In genomic region chr5:173016069-173016455, GRCh38 we compare ENCODE assay signal across 10 cellular contexts. TPM values are rescaled to one million over a fixed set of nuclear protein-coding genes. Genes with fewer than 3 reads are reported as not detected.
DNase-seq lines count a peak whose midpoint lies in the region; ATAC-seq and TF ChIP-seq lines count a peak whose summit lies in the region.
"Had no signal": no experiment of that assay in that cellular context is flagged by ENCODE, and none has a peak within 500 bp of the region (broad histone marks: within the 10 kb centered on the region; RNA-seq: fewer than 3 reads in every experiment).

No MANE protein-coding gene starts in this region.

- POLR2A ChIA-PET in naive thymus-derived CD4-positive, alpha-beta T cell (lab: Charles Lee): interaction anchor here (0.7 to 2.6 kb wide), 2 partner anchors 18 to 41 kb away, joined by 3 to 8 read pairs; no protein-coding TSS in a partner anchor

- intact Hi-C loops in heart left ventricle (cut with DNase I): loop anchor here in 3 of 10 donors (5.0 to 10.0 kb wide), 2 partner anchors 41 to 129 kb away; partner anchors contain the start of genes BNIP1 (in 2 of the 3) and CREBRF (in 1 of the 3)
- intact Hi-C loops in Right ventricle myocardium superior (cut with DNase I): loop anchor here (10.0 kb wide), 1 partner anchor 129 kb away; the partner anchor contains the start of gene BNIP1
- intact Hi-C loops in naive thymus-derived CD4-positive, alpha-beta T cell (cut with micrococcal nuclease): no loop called here

- no peaks in the 10 kb centered on the region for H3K9me3 Mint-ChIP-seq in naive thymus-derived CD4-positive, alpha-beta T cell

- H3K9me3 ChIP-seq in heart left ventricle (no peaks in the 10 kb centered on the region), upper lobe of left lung (no peaks in the 10 kb centered on the region)
- H3K9me3 ChIP-seq in naive thymus-derived CD4-positive, alpha-beta T cell (ENCODE audit: control insufficient read depth in 2 of 3, low read length in 3 of 3): no peaks in the 10 kb centered on the region

- CTCF ChIA-PET in naive thymus-derived CD4-positive, alpha-beta T cell (lab: Charles Lee): interaction anchor here (0.7 kb wide), 1 partner anchor 9 kb away, joined by 3 read pairs; no protein-coding TSS in a partner anchor

- H3K36me3 Mint-ChIP-seq in naive thymus-derived CD4-positive, alpha-beta T cell: peaks cover 10 to 34% (median 16%) of the 10 kb centered on the region in 5 donors

- no peak for TF ChIP-seq EP300 in upper lobe of left lung (IDR thresholded peaks at IDR 0.05)

- TF ChIP-seq POLR2A in heart left ventricle (IDR thresholded peaks at IDR 0.05) (no peak), upper lobe of left lung (IDR thresholded peaks at IDR 0.05) (no peak)

- H3K27ac Mint-ChIP-seq in naive thymus-derived CD4-positive, alpha-beta T cell: peak overlapping the region; percentile 44 to 87 (median 67)

- H3K36me3 ChIP-seq in heart left ventricle (peaks cover 0 to 11% (median 6%) of the 10 kb centered on the region in 9 donors), upper lobe of left lung (peaks cover 5 to 10% (median 8%) of the 10 kb centered on the region in 4 donors)
- H3K36me3 ChIP-seq in naive thymus-derived CD4-positive, alpha-beta T cell (ENCODE audit: control insufficient read depth in 2 of 3, insufficient read depth in 3 of 3, low read length in 3 of 3): peaks cover 0 to 21% (median 4%) of the 10 kb centered on the region in 3 experiments

- TF ChIP-seq CTCF in heart left ventricle (IDR thresholded peaks at IDR 0.05) (no peak), upper lobe of left lung (IDR thresholded peaks at IDR 0.05) (no peak)

- DNase-seq in heart left ventricle: no peak
- no peak for DNase-seq in Right ventricle myocardium superior
- DNase-seq in naive thymus-derived CD4-positive, alpha-beta T cell: no peak
- DNase-seq in upper lobe of left lung: no peak
- no peak for DNase-seq in EL
- DNase-seq in mucosa of gallbladder (ENCODE audit: low spot score): no peak
- no peak for DNase-seq in NCI-H1436 treated with DMSO at 0.1 percent for 48 hours (lab: John Stamatoyannopoulos, UW)
- DNase-seq: activated CD4-positive, CD25-positive, alpha-beta regulatory T cell treated with anti-CD3 and anti-CD28 coated beads, Interleukin-2, amount 50 U/mL, for 72 hours; NCI-H774 had no signal

- H3K27ac ChIP-seq in heart left ventricle (peak overlapping the region; percentile 33 to 88 (median 75)), cingulate gyrus (ENCODE audit: low read depth, low read length) (peak overlapping the region; percentile 22), upper lobe of left lung (peak overlapping the region; percentile 54 to 86 (median 75))
- H3K27ac ChIP-seq in naive thymus-derived CD4-positive, alpha-beta T cell (ENCODE audit: low read depth, low read length): no peak overlapping the region

- H3K4me1 ChIP-seq in heart left ventricle (peaks cover 5 to 86% (median 33%) of the 10 kb centered on the region in 12 donors), upper lobe of left lung (peaks cover 47 to 69% (median 61%) of the 10 kb centered on the region in 4 donors)
- no peaks in the 10 kb centered on the region for H3K4me1 ChIP-seq in naive thymus-derived CD4-positive, alpha-beta T cell (ENCODE audit: control insufficient read depth in 2 of 2, insufficient read depth in 2 of 2, low read length in 2 of 2)

- no peaks in the 10 kb centered on the region for H3K27me3 Mint-ChIP-seq in naive thymus-derived CD4-positive, alpha-beta T cell

- H3K4me3 ChIP-seq in heart left ventricle (peak overlapping the region in 3 of 12 donors; percentile 2 to 17 (median 2)), upper lobe of left lung (no peak overlapping the region)
- no peak overlapping the region for H3K4me3 ChIP-seq in naive thymus-derived CD4-positive, alpha-beta T cell (ENCODE audit: low read length)

- no peak for ATAC-seq in heart left ventricle
- ATAC-seq in Right ventricle myocardium superior (ENCODE audit: poor library complexity): no peak
- ATAC-seq in naive thymus-derived CD4-positive, alpha-beta T cell: no peak
- ATAC-seq in upper lobe of left lung (ENCODE audit: low FRiP score in 2 of 2): no peak

- H3K4me3 Mint-ChIP-seq in naive thymus-derived CD4-positive, alpha-beta T cell: no peak overlapping the region

- 85 to 94% (median 92%) methylated on average over 5 to 6 of the region's 6 CpGs for WGBS in heart left ventricle, 4 donors
- 96 to 98% methylated on average over 6 of the region's 6 CpGs for WGBS in upper lobe of left lung, 2 donors

- H3K27me3 ChIP-seq in heart left ventricle (no peaks in the 10 kb centered on the region), upper lobe of left lung (no peaks in the 10 kb centered on the region)
- H3K27me3 ChIP-seq in naive thymus-derived CD4-positive, alpha-beta T cell (ENCODE audit: control insufficient read depth in 2 of 2, insufficient read depth in 2 of 2, low read length in 2 of 2): no peaks in the 10 kb centered on the region

- H3K4me1 Mint-ChIP-seq in naive thymus-derived CD4-positive, alpha-beta T cell: peaks cover 20 to 73% (median 60%) of the 10 kb centered on the region in 7 donors

RNA-seq across cellular contexts. Expression of gene ATP6V0E1, which starts 32.5 kb away (rescaled TPM):
- total RNA-seq in heart left ventricle: 100 to 1,000 TPM; 127 to 225 (median 196) TPM
- 100 to 1,000 TPM; 238 to 242 TPM for polyA plus RNA-seq in heart left ventricle
- 187 TPM for total RNA-seq in Right ventricle myocardium superior
- 100 to 1,000 TPM in 4 of 5 experiments, 10 to 100 TPM in 1; 61.8 to 170 (median 119) TPM for total RNA-seq in naive thymus-derived CD4-positive, alpha-beta T cell
- polyA plus RNA-seq in naive thymus-derived CD4-positive, alpha-beta T cell: 100 to 1,000 TPM; 415 to 455 TPM
- total RNA-seq in upper lobe of left lung: 100 to 1,000 TPM in 4 of 6 donors, 10 to 100 TPM in 2; 58.7 to 317 (median 198) TPM
- 260 TPM for total RNA-seq in mucosa of gallbladder

RNA-seq across cellular contexts. Expression of gene CREBRF, which starts 40.1 kb away (rescaled TPM):
- total RNA-seq in heart left ventricle (10 to 100 TPM; 13.5 to 47.7 (median 24.0) TPM), Right ventricle myocardium superior (23.9 TPM), upper lobe of left lung (10 to 100 TPM; 22.0 to 65.0 (median 38.0) TPM), mucosa of gallbladder (34.6 TPM)
- 1 to 10 TPM; 2.7 to 7.0 TPM for polyA plus RNA-seq in heart left ventricle
- 100 to 1,000 TPM in 4 of 5 experiments, 10 to 100 TPM in 1; 18.9 to 105 (median 102) TPM for total RNA-seq in naive thymus-derived CD4-positive, alpha-beta T cell
- polyA plus RNA-seq in naive thymus-derived CD4-positive, alpha-beta T cell: 10 to 100 TPM; 61.7 to 67.5 TPM

RNA-seq across cellular contexts. Expression of gene RPL26L1, which starts 56.8 kb away (rescaled TPM):
- total RNA-seq in heart left ventricle: 10 to 100 TPM; 19.8 to 36.7 (median 29.5) TPM
- polyA plus RNA-seq in heart left ventricle: 10 to 100 TPM; 50.3 to 79.5 TPM
- 22.8 TPM for total RNA-seq in Right ventricle myocardium superior
- 10 to 100 TPM in 3 of 5 experiments, 1 to 10 TPM in 2; 9.6 to 40.0 (median 12.9) TPM for total RNA-seq in naive thymus-derived CD4-positive, alpha-beta T cell
- 10 to 100 TPM; 29.7 to 37.1 TPM for polyA plus RNA-seq in naive thymus-derived CD4-positive, alpha-beta T cell
- total RNA-seq in upper lobe of left lung: 10 to 100 TPM; 10.5 to 31.0 (median 23.9) TPM
- total RNA-seq in mucosa of gallbladder: 26.0 TPM
